ENCODE assay signal across 8 cellular contexts in genomic region chr9:107422189-107422802, GRCh38.
A peak's percentile ranks its signal among the peaks of the same experiment; 100 is the strongest.
DNase-seq lines count a peak whose midpoint lies in the region; ATAC-seq and TF ChIP-seq lines count a peak whose summit lies in the region.

No MANE protein-coding gene starts in this region.

- H3K9me3 Mint-ChIP-seq in glutamatergic neuron (ENCODE audit: unreplicated experiment), result no peaks in the 10 kb centered on the region

- H3K4me1 Mint-ChIP-seq in glutamatergic neuron (ENCODE audit: low read depth, unreplicated experiment), result peaks cover 3% of the 10 kb centered on the region

- H3K27me3 Mint-ChIP-seq in glutamatergic neuron (ENCODE audit: unreplicated experiment), result peaks cover 2% of the 10 kb centered on the region

- no peak overlapping the region for H3K4me3 Mint-ChIP-seq in glutamatergic neuron (ENCODE audit: unreplicated experiment)

- TF ChIP-seq CTCF in GM12864 (IDR thresholded peaks at IDR 0.05; ENCODE audit: low read depth, low read length, missing control alignments), result peak; percentile 65
- TF ChIP-seq CTCF in glutamatergic neuron (IDR thresholded peaks at IDR 0.05; ENCODE audit: partially characterized antibody, unreplicated experiment), result peak; percentile 56
- TF ChIP-seq CTCF in coronary artery (IDR thresholded peaks at IDR 0.05), result no peak

- ATAC-seq in HG02885 (IDR thresholded peaks at IDR 0.05; ENCODE audit: poor library complexity, unreplicated experiment), result peak; percentile 55

- DNase-seq in GM12864 (ENCODE audit: low read depth) (no peak), NCI-H2171 treated with DMSO at 0.1 percent for 48 hours (lab: John Stamatoyannopoulos, UW) (peak; percentile 47), glutamatergic neuron (peak; percentile 78), posterior cingulate gyrus (peak in 8 of 10 donors; percentile 11 to 88 (median 38)), DMS79 (lab: John Stamatoyannopoulos, UW) (no peak), coronary artery (ENCODE audit: low spot score) (no peak)
- peak; percentile 54 to 58 for DNase-seq in activated T-cell treated with anti-CD3 and anti-CD28 coated beads, Interleukin-2, amount 50 U/mL, for 48 hours

- intact Hi-C loops in posterior cingulate gyrus (cut with DNase I), result no loop called here

- no peaks in the 10 kb centered on the region for H3K36me3 Mint-ChIP-seq in glutamatergic neuron (ENCODE audit: unreplicated experiment)

- H3K27ac ChIP-seq in coronary artery, result no peak overlapping the region

- H3K4me3 ChIP-seq in GM12864 (ENCODE audit: low read depth, low read length) (no peak overlapping the region), coronary artery (no peak overlapping the region)

- H3K27ac Mint-ChIP-seq in glutamatergic neuron (ENCODE audit: unreplicated experiment), result no peak overlapping the region

Comparison
In these comparisons a context has a peak if more than half of its experiments do, and no peak if none do; other contexts are left out.
1. DNase-seq: peak in NCI-H2171 treated with DMSO at 0.1 percent for 48 hours (single experiment), activated T-cell treated with anti-CD3 and anti-CD28 coated beads, Interleukin-2, amount 50 U/mL, for 48 hours (2 of 2), glutamatergic neuron (single experiment) and posterior cingulate gyrus (8 of 10); none in GM12864 (single experiment), DMS79 (single experiment) and coronary artery (single experiment).